In genomic region chr2:143177081-143177786, GRCh38 we compare ENCODE assay signal across 8 cellular contexts. TPM values are rescaled to one million over a fixed set of nuclear protein-coding genes. Genes with fewer than 3 reads are reported as not detected.
A peak's percentile ranks its signal among the peaks of the same experiment; 100 is the strongest.
DNase-seq lines count a peak whose midpoint lies in the region; ATAC-seq and TF ChIP-seq lines count a peak whose summit lies in the region.

No MANE protein-coding gene starts in this region.

- no peak for TF ChIP-seq CTCF in HFFc6 (IDR thresholded peaks at IDR 0.05)

- DNase-seq in DMS53 (lab: John Stamatoyannopoulos, UW) (peak; percentile 25), DMS53 treated with DMSO at 0.1 percent for 48 hours (lab: John Stamatoyannopoulos, UW; ENCODE audit: unreplicated experiment) (no peak), HFFc6 (no peak), NCI-H526 treated with DMSO at 0.1 percent for 48 hours (lab: John Stamatoyannopoulos, UW) (peak; percentile 70), NCI-H1694 (lab: John Stamatoyannopoulos, UW) (no peak), foreskin melanocyte (no peak), activated gamma-delta T cell treated with Interleukin-2 at 50 U/mL for 16 hours (no peak)
- DNase-seq in naive thymus-derived CD8-positive, alpha-beta T cell: peak in 2 of 10 donors; percentile 17 to 32

- no peaks in the 10 kb centered on the region for H3K36me3 Mint-ChIP-seq in HFFc6 (ENCODE audit: low read depth)
- peaks cover 11 to 35% (median 35%) of the 10 kb centered on the region in 3 donors for H3K36me3 Mint-ChIP-seq in naive thymus-derived CD8-positive, alpha-beta T cell

- H3K4me1 Mint-ChIP-seq in HFFc6 (ENCODE audit: low read depth): no peaks in the 10 kb centered on the region
- H3K4me1 Mint-ChIP-seq in naive thymus-derived CD8-positive, alpha-beta T cell: peaks cover 22 to 68% (median 57%) of the 10 kb centered on the region in 4 donors

- POLR2A ChIA-PET in naive thymus-derived CD8-positive, alpha-beta T cell (lab: Charles Lee): no interaction called here

- H3K27me3 Mint-ChIP-seq in HFFc6 (ENCODE audit: insufficient read depth): no peaks in the 10 kb centered on the region
- H3K27me3 Mint-ChIP-seq in naive thymus-derived CD8-positive, alpha-beta T cell: no peaks in the 10 kb centered on the region

- H3K9me3 Mint-ChIP-seq in HFFc6: peaks cover 6% of the 10 kb centered on the region; the same call in 1 of the 2 replicates
- peaks cover 0 to 15% (median 5%) of the 10 kb centered on the region in 9 donors for H3K9me3 Mint-ChIP-seq in naive thymus-derived CD8-positive, alpha-beta T cell

- H3K27ac Mint-ChIP-seq in HFFc6: no peak overlapping the region
- H3K27ac Mint-ChIP-seq in naive thymus-derived CD8-positive, alpha-beta T cell: peak overlapping the region; percentile 81 to 97 (median 94)

- peak; percentile 69 to 70 for ATAC-seq in naive thymus-derived CD8-positive, alpha-beta T cell

- peak overlapping the region; percentile 76; the same call in 1 of the 2 replicates for H3K4me3 Mint-ChIP-seq in HFFc6
- H3K4me3 Mint-ChIP-seq in naive thymus-derived CD8-positive, alpha-beta T cell: peak overlapping the region; percentile 66 to 88 (median 80)

RNA-seq across cellular contexts. Expression of gene ARHGAP15, which starts 48.0 kb away (rescaled TPM):
- total RNA-seq in HFFc6 (2021; fragmentation: NEBNext Ultra II Directional; extraction: Animal tissue kit (Norgen Biotek cat#: 25700)): not detected
- total RNA-seq in naive thymus-derived CD8-positive, alpha-beta T cell: 100 to 1,000 TPM; 130 to 134 TPM
- 100 to 1,000 TPM; 217 to 299 (median 253) TPM for polyA plus RNA-seq in naive thymus-derived CD8-positive, alpha-beta T cell

Comparison
In these comparisons a context has a peak if more than half of its experiments do, and no peak if none do; other contexts are left out.
1. DNase-seq: peak in DMS53 (single experiment) and NCI-H526 treated with DMSO at 0.1 percent for 48 hours (single experiment); none in DMS53 treated with DMSO at 0.1 percent for 48 hours (single experiment), HFFc6 (single experiment), NCI-H1694 (single experiment), foreskin melanocyte (single experiment) and activated gamma-delta T cell treated with Interleukin-2 at 50 U/mL for 16 hours (single experiment).
2. RNA of gene ARHGAP15, which starts 48.0 kb away (total RNA-seq): 130 to 134 TPM in naive thymus-derived CD8-positive, alpha-beta T cell; not detected in HFFc6; every median in the first group is over 100 times any median in the second.